17 cellular contexts compared by ENCODE assay signal in the genomic region with DNA sequence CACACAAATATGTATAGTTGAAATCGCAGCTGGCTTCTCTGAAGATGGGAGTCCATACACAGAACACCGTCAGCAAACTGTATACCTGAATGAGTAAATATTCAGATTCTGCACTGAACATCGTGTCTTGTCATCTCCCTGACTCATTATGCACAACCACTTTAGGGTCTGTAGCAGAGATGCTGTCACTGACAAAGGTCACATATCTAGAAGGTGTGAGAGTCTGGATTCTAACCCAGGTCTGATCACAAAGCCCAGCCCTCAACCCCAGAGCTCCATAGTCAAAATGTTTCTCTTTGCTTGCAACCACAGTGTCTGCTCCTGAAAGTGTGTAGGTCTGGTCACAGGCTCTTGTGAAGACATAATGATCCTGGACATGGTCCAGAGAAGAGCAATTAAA.
"Had no signal": no experiment of that assay in that cellular context is flagged by ENCODE, and none has a peak within 500 bp of the region (broad histone marks: within the 10 kb centered on the region; RNA-seq: fewer than 3 reads in every experiment).

No MANE protein-coding gene starts in this region.

- H3K4me3 Mint-ChIP-seq: activated naive CD8-positive, alpha-beta T cell treated with anti-CD3 and anti-CD28 coated beads, Interleukin-2, amount 10 ng/mL, durations not matched to agents 7 days and 5 days; effector memory CD8-positive, alpha-beta T cell; natural killer cell treated with Interleukin-12 subunit alpha and Interleukin-12 subunit beta and Interleukin-15 and Interleukin-18, amount 100 ng/mL, for 72 hours had no signal

- H3K27ac Mint-ChIP-seq: activated naive CD8-positive, alpha-beta T cell treated with anti-CD3 and anti-CD28 coated beads, Interleukin-2, amount 10 ng/mL, durations not matched to agents 7 days and 5 days; effector memory CD8-positive, alpha-beta T cell; natural killer cell treated with Interleukin-12 subunit alpha and Interleukin-12 subunit beta and Interleukin-15 and Interleukin-18, amount 100 ng/mL, for 72 hours had no signal

- ATAC-seq: effector memory CD8-positive, alpha-beta T cell; esophagus mucosa; gastrocnemius medialis; right cardiac atrium had no signal

- H3K36me3 Mint-ChIP-seq: activated naive CD8-positive, alpha-beta T cell treated with anti-CD3 and anti-CD28 coated beads, Interleukin-2, amount 10 ng/mL, durations not matched to agents 7 days and 5 days; natural killer cell treated with Interleukin-12 subunit alpha and Interleukin-12 subunit beta and Interleukin-15 and Interleukin-18, amount 100 ng/mL, for 72 hours had no signal

- DNase-seq: activated CD8-positive, alpha-beta memory T cell treated with anti-CD3 and anti-CD28 coated beads for 24 hours; activated naive CD8-positive, alpha-beta T cell treated with anti-CD3 and anti-CD28 coated beads, Interleukin-2, amount 10 ng/mL, durations not matched to agents 7 days and 5 days; amygdala; colonic mucosa; dorsolateral prefrontal cortex; effector memory CD8-positive, alpha-beta T cell; gastrocnemius medialis; hippocampal formation; left ventricle myocardium inferior; mammary epithelial cell; nucleus accumbens; right cardiac atrium; T-helper 1 cell; trophoblast cell; WERI-Rb-1 had no signal

- H3K9me3 Mint-ChIP-seq: effector memory CD8-positive, alpha-beta T cell; natural killer cell treated with Interleukin-12 subunit alpha and Interleukin-12 subunit beta and Interleukin-15 and Interleukin-18, amount 100 ng/mL, for 72 hours had no signal
